9 cellular contexts compared by ENCODE assay signal in the genomic region with DNA sequence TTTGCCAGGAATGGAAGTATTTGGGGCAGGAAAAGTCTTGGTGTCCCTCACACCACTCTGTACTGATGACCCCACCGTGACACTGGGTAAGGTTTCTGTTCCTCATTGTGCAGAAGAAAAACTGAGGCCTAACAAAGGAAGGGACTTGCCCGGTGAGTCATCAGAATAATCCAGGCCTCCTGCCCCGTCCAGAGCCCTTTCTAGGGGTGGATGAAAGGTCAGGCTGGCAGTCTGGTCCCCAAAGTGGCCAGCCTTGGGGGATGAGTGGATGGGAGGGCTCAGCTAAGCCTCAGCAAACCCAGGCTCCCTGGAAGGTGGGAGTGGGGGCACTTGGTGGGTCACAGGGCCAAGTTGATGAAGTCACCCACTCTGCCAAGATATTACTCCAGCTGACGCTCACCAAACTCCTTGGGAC. TPM values are rescaled to one million over a fixed set of nuclear protein-coding genes. Genes with fewer than 3 reads are reported as not detected.
A peak's percentile ranks its signal among the peaks of the same experiment; 100 is the strongest.
DNase-seq lines count a peak whose midpoint lies in the region; ATAC-seq, FAIRE-seq and TF ChIP-seq lines count a peak whose summit lies in the region.
"Had no signal": no experiment of that assay in that cellular context is flagged by ENCODE, and none has a peak within 500 bp of the region (broad histone marks: within the 10 kb centered on the region; RNA-seq: fewer than 3 reads in every experiment).

No MANE protein-coding gene starts in this region.

- H3K9me3 Mint-ChIP-seq in activated naive CD4-positive, alpha-beta T cell treated with anti-CD3 and anti-CD28 coated beads for 36 hours: no peaks in the 10 kb centered on the region

- peaks cover 30% of the 10 kb centered on the region for H3K4me1 Mint-ChIP-seq in activated naive CD4-positive, alpha-beta T cell treated with anti-CD3 and anti-CD28 coated beads for 36 hours (ENCODE audit: low read depth)

- H3K27ac Mint-ChIP-seq in activated naive CD4-positive, alpha-beta T cell treated with anti-CD3 and anti-CD28 coated beads for 36 hours: peak overlapping the region; percentile 36

- no peak overlapping the region for H3K27ac ChIP-seq in prostate gland
- H3K27ac ChIP-seq: C4-2B had no signal

- peak; percentile 38 for FAIRE-seq in RCC 7860 (lab: Jason Lieb, UNC)

- no peaks in the 10 kb centered on the region for H3K27me3 ChIP-seq in prostate gland (replicated peaks; ENCODE audit: insufficient read depth)

- peak; percentile 78 for ATAC-seq in HG02943 (IDR thresholded peaks at IDR 0.05; ENCODE audit: low read depth, unreplicated experiment)
- ATAC-seq in omental fat pad (ENCODE audit: low FRiP score): no peak

- WGBS in prostate gland: 56% methylated on average over 4 of the region's 4 CpGs

- no peak for TF ChIP-seq POLR2A in prostate gland (IDR thresholded peaks at IDR 0.05)

- DNase-seq in activated naive CD4-positive, alpha-beta T cell treated with anti-CD3 and anti-CD28 coated beads for 36 hours: peak; percentile 27
- no peak for DNase-seq in activated naive CD4-positive, alpha-beta T cell treated with anti-CD3 and anti-CD28 coated beads, Interleukin-2, amount 50 U/mL, for 16 hours
- peak; percentile 66 for DNase-seq in RCC 7860 (ENCODE audit: low spot score)
- peak; percentile 60 for DNase-seq in islet precursor cell
- DNase-seq in dedifferentiated amniotic fluid mesenchymal stem cell (ENCODE audit: extremely low spot score): no peak
- no peak for DNase-seq in omental fat pad (ENCODE audit: low spot score)
- DNase-seq in prostate gland (ENCODE audit: low spot score): no peak

- H3K36me3 ChIP-seq in prostate gland: no peaks in the 10 kb centered on the region

- no peaks in the 10 kb centered on the region for H3K4me1 ChIP-seq in prostate gland (replicated peaks)

- H3K36me3 Mint-ChIP-seq in activated naive CD4-positive, alpha-beta T cell treated with anti-CD3 and anti-CD28 coated beads for 36 hours (ENCODE audit: low read depth): no peaks in the 10 kb centered on the region

- H3K4me3 ChIP-seq in prostate gland: no peak overlapping the region

- H3K9me3 ChIP-seq in prostate gland: no peaks in the 10 kb centered on the region

- CTCF ChIA-PET in activated naive CD4-positive, alpha-beta T cell treated with anti-CD3 and anti-CD28 coated beads for 36 hours (lab: Charles Lee): interaction anchor here (0.6 kb wide), 1 partner anchor 36 kb away, joined by 3 read pairs; no protein-coding TSS in a partner anchor

- intact Hi-C loops in activated naive CD4-positive, alpha-beta T cell treated with anti-CD3 and anti-CD28 coated beads for 36 hours (cut with micrococcal nuclease): no loop called here
- intact Hi-C loops in prostate gland (cut with DNase I): no loop called here

- no peak for TF ChIP-seq CTCF in omental fat pad (IDR thresholded peaks at IDR 0.05)
- TF ChIP-seq CTCF in prostate gland (IDR thresholded peaks at IDR 0.05): no peak

- no peaks in the 10 kb centered on the region for H3K27me3 Mint-ChIP-seq in activated naive CD4-positive, alpha-beta T cell treated with anti-CD3 and anti-CD28 coated beads for 36 hours (ENCODE audit: low read depth)

- no peak overlapping the region for H3K4me3 Mint-ChIP-seq in activated naive CD4-positive, alpha-beta T cell treated with anti-CD3 and anti-CD28 coated beads for 36 hours

RNA-seq across cellular contexts. Expression of gene DNAH1, which starts 2.3 kb away (rescaled TPM):
- total RNA-seq in activated naive CD4-positive, alpha-beta T cell treated with anti-CD3 and anti-CD28 coated beads for 36 hours: 1 to 10 TPM; 9.4 TPM
- total RNA-seq in omental fat pad (10 to 100 TPM in 3 of 4 donors, 1 to 10 TPM in 1; 6.7 to 24.9 (median 14.1) TPM), prostate gland (10 to 100 TPM in 1 of 2 donors, 1 to 10 TPM in 1; 5.6 to 18.7 TPM)

RNA-seq across cellular contexts. Expression of gene GLYCTK, which starts 26.2 kb away (rescaled TPM):
- total RNA-seq in activated naive CD4-positive, alpha-beta T cell treated with anti-CD3 and anti-CD28 coated beads for 36 hours: 10 to 100 TPM; 25.9 to 27.7 TPM
- total RNA-seq in omental fat pad (10 to 100 TPM; 12.7 to 63.5 (median 41.4) TPM), prostate gland (10 to 100 TPM in 1 of 2 donors, 1 to 10 TPM in 1; 7.3 to 12.2 TPM)

RNA-seq across cellular contexts. Expression of gene WDR82, which starts 35.3 kb away (rescaled TPM):
- total RNA-seq in activated naive CD4-positive, alpha-beta T cell treated with anti-CD3 and anti-CD28 coated beads for 36 hours: 100 to 1,000 TPM; 176 to 177 TPM
- 10 to 100 TPM; 42.9 to 56.9 (median 51.4) TPM for total RNA-seq in omental fat pad
- total RNA-seq in prostate gland: 10 to 100 TPM; 52.4 to 86.9 TPM

Comparison
In these comparisons a context has a peak if more than half of its experiments do, and no peak if none do; other contexts are left out.
1. DNase-seq: peak in activated naive CD4-positive, alpha-beta T cell treated with anti-CD3 and anti-CD28 coated beads for 36 hours (single experiment), RCC 7860 (single experiment) and islet precursor cell (single experiment); none in activated naive CD4-positive, alpha-beta T cell treated with anti-CD3 and anti-CD28 coated beads, Interleukin-2, amount 50 U/mL, for 16 hours (single experiment), dedifferentiated amniotic fluid mesenchymal stem cell (single experiment), omental fat pad (single experiment) and prostate gland (single experiment).